16 cellular contexts compared by ENCODE assay signal in the genomic region with DNA sequence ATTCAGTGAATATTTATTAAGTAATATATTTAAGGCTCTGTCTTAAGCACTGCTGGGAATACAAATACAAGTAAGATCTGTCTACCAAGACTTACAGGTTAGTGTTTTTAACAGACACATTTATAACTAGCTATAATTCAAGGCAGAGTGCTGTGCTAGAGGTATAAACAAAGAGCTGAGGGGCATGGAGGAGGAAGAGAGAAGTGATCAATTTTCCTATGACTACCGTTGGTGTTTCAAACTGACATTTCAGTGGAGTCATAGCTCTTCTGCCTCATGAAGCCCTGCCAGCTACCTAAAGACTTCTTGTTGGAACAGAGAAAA.
A peak's percentile ranks its signal among the peaks of the same experiment; 100 is the strongest.
DNase-seq lines count a peak whose midpoint lies in the region; ATAC-seq and TF ChIP-seq lines count a peak whose summit lies in the region.
"Had no signal": no experiment of that assay in that cellular context is flagged by ENCODE, and none has a peak within 500 bp of the region (broad histone marks: within the 10 kb centered on the region; RNA-seq: fewer than 3 reads in every experiment).

No MANE protein-coding gene starts in this region.

- peak overlapping the region in 1 of 2 experiments; percentile 50 for H3K18ac ChIP-seq in mesenchymal stem cell (ENCODE audit: low read depth in 1 of 2, low read length in 2 of 2)

- H3K9ac ChIP-seq in GM23248 (peak overlapping the region; percentile 55), mesenchymal stem cell (ENCODE audit: low read length) (peak overlapping the region; percentile 6), smooth muscle cell (ENCODE audit: low read depth) (no peak overlapping the region)

- H4K91ac ChIP-seq in mesenchymal stem cell (ENCODE audit: low read length) = no peak overlapping the region

- peaks cover 73% of the 10 kb centered on the region for H3K4me1 ChIP-seq in GM23248 (ENCODE audit: insufficient read depth)
- peaks cover 3% of the 10 kb centered on the region for H3K4me1 ChIP-seq in mesenchymal stem cell (ENCODE audit: control insufficient read depth, insufficient read depth, low read depth, low read length)
- H3K4me1 ChIP-seq in smooth muscle cell (ENCODE audit: low read depth) = no peaks in the 10 kb centered on the region
- H3K4me1 ChIP-seq: A549 had no signal

- H3K9me3 ChIP-seq in GM23248 (ENCODE audit: low read depth) (no peaks in the 10 kb centered on the region), mesenchymal stem cell (ENCODE audit: control insufficient read depth, low read length) (peaks cover 5% of the 10 kb centered on the region), smooth muscle cell (replicated peaks; ENCODE audit: low read depth) (no peaks in the 10 kb centered on the region)
- H3K9me3 ChIP-seq: A549, BE2C had no signal

- H3K27ac ChIP-seq in GM23248 (peak overlapping the region; percentile 80), mesenchymal stem cell (ENCODE audit: low read length, poor library complexity, severe bottlenecking) (no peak overlapping the region), smooth muscle cell (ENCODE audit: low read depth) (peak overlapping the region; percentile 65)
- H3K27ac ChIP-seq: A549 had no signal

- no peak overlapping the region for H2BK12ac ChIP-seq in mesenchymal stem cell (ENCODE audit: low read length in 2 of 2)

- DNase-seq in GM23248 = peak; percentile 61
- DNase-seq in mesenchymal stem cell = no peak
- DNase-seq in smooth muscle cell (lab: John Stamatoyannopoulos, UW; ENCODE audit: unreplicated experiment) = no peak
- DNase-seq in progenitor cell of endocrine pancreas (ENCODE audit: low spot score, unreplicated experiment) = no peak
- DNase-seq in activated CD4-positive, CD25-positive, alpha-beta regulatory T cell treated with anti-CD3 and anti-CD28 coated beads, Interleukin-2, amount 50 U/mL, for 72 hours = no peak
- DNase-seq in retina = no peak
- DNase-seq: BE2C; CD8-positive, alpha-beta T cell; COR-L47; DMS153; DMS79 treated with DMSO at 0.1 percent for 48 hours; GF-D8 had no signal

- no peak overlapping the region for H2BK15ac ChIP-seq in mesenchymal stem cell (ENCODE audit: low read depth, poor library complexity, severe bottlenecking)

- no peak overlapping the region for H3K23ac ChIP-seq in mesenchymal stem cell (ENCODE audit: low read length in 2 of 2)

- no peaks in the 10 kb centered on the region for H3K27me3 Mint-ChIP-seq in activated T-helper 17 cell treated with anti-CD3 and anti-CD28 coated beads, Interleukin-2, amount 50 U/mL, for 72 hours
- H3K27me3 Mint-ChIP-seq in progenitor cell of endocrine pancreas = peaks cover 2% of the 10 kb centered on the region

- H3K4me3 Mint-ChIP-seq in activated T-helper 17 cell treated with anti-CD3 and anti-CD28 coated beads, Interleukin-2, amount 50 U/mL, for 72 hours = no peak overlapping the region
- H3K4me3 Mint-ChIP-seq in progenitor cell of endocrine pancreas (ENCODE audit: low read depth) = no peak overlapping the region
- H3K4me3 Mint-ChIP-seq: CD14-positive monocyte; CD8-positive, alpha-beta T cell had no signal

- no peak overlapping the region for H3K4ac ChIP-seq in mesenchymal stem cell (ENCODE audit: low read depth in 1 of 2, low read length in 2 of 2)

- H3K79me2 ChIP-seq in GM23248 (ENCODE audit: insufficient read depth) = peaks cover 36% of the 10 kb centered on the region
- H3K79me2 ChIP-seq in smooth muscle cell (ENCODE audit: low read depth) = no peaks in the 10 kb centered on the region

- no peaks in the 10 kb centered on the region for H3K36me3 ChIP-seq in GM23248 (ENCODE audit: low read depth)
- peaks cover 7 to 14% of the 10 kb centered on the region in 2 experiments for H3K36me3 ChIP-seq in mesenchymal stem cell (ENCODE audit: control insufficient read depth in 1 of 2, insufficient read depth in 2 of 2, low read depth in 1 of 2, low read length in 2 of 2)
- H3K36me3 ChIP-seq in smooth muscle cell (ENCODE audit: low read depth) = no peaks in the 10 kb centered on the region

- WGBS in GM23248 (ENCODE audit: low coverage in 1 of 2, low lambda C conversion rate in 2 of 2, missing lambda C conversion rate in 2 of 2), 2 experiments = 0 to 3% methylated on average over 1 of the region's 1 CpG
- WGBS in mesenchymal stem cell = 10% methylated on average over 1 of the region's 1 CpG
- WGBS in smooth muscle cell (ENCODE audit: low lambda C conversion rate) = 63% methylated on average over 1 of the region's 1 CpG

- peaks cover 32% of the 10 kb centered on the region for H3K79me1 ChIP-seq in mesenchymal stem cell (replicated peaks; ENCODE audit: low read length, poor library complexity, severe bottlenecking)

- H3K14ac ChIP-seq in mesenchymal stem cell (ENCODE audit: low read length in 2 of 2) = no peak overlapping the region

- H2BK5ac ChIP-seq in mesenchymal stem cell (ENCODE audit: low read depth, low read length, poor library complexity, severe bottlenecking) = no peak overlapping the region

- H3K4me2 ChIP-seq in GM23248 (ENCODE audit: unreplicated experiment) (peak overlapping the region; percentile 61), mesenchymal stem cell (ENCODE audit: low read length, poor library complexity, severe bottlenecking) (no peak overlapping the region), smooth muscle cell (no peak overlapping the region)
- H3K4me2 ChIP-seq: A549 had no signal

- H3K27me3 ChIP-seq in GM23248 (replicated peaks; ENCODE audit: insufficient read depth) = no peaks in the 10 kb centered on the region
- no peaks in the 10 kb centered on the region for H3K27me3 ChIP-seq in mesenchymal stem cell (ENCODE audit: control insufficient read depth in 1 of 2, insufficient read depth in 1 of 2, low read length in 2 of 2)
- H3K27me3 ChIP-seq in smooth muscle cell (ENCODE audit: low read depth) = no peaks in the 10 kb centered on the region
- H3K27me3 ChIP-seq: BE2C had no signal

- in situ Hi-C loops in GM23248 (cut with MboI) = no loop called here

- no peaks in the 10 kb centered on the region for H3K9me2 ChIP-seq in GM23248 (ENCODE audit: insufficient read depth)

- no peaks in the 10 kb centered on the region for H4K20me1 ChIP-seq in GM23248 (ENCODE audit: insufficient read depth)
- H4K20me1 ChIP-seq in smooth muscle cell (ENCODE audit: low read depth) = peaks cover 4% of the 10 kb centered on the region

- no peak overlapping the region for H4K8ac ChIP-seq in mesenchymal stem cell (ENCODE audit: low read length)

- H3K4me1 Mint-ChIP-seq in activated T-helper 17 cell treated with anti-CD3 and anti-CD28 coated beads, Interleukin-2, amount 50 U/mL, for 72 hours = no peaks in the 10 kb centered on the region
- H3K4me1 Mint-ChIP-seq in progenitor cell of endocrine pancreas (ENCODE audit: low read depth) = no peaks in the 10 kb centered on the region
- H3K4me1 Mint-ChIP-seq: CD14-positive monocyte had no signal

- H3F3A ChIP-seq in GM23248 (ENCODE audit: insufficient read depth) (peaks cover 62% of the 10 kb centered on the region), smooth muscle cell (ENCODE audit: low read depth) (no peaks in the 10 kb centered on the region)

- no peak overlapping the region for H2AFZ ChIP-seq in GM23248
- no peak overlapping the region for H2AFZ ChIP-seq in mesenchymal stem cell (ENCODE audit: low read depth, low read length)
- no peak overlapping the region for H2AFZ ChIP-seq in smooth muscle cell (ENCODE audit: low read depth)

- H3K36me3 Mint-ChIP-seq in activated T-helper 17 cell treated with anti-CD3 and anti-CD28 coated beads, Interleukin-2, amount 50 U/mL, for 72 hours (ENCODE audit: low read depth) = no peaks in the 10 kb centered on the region
- no peaks in the 10 kb centered on the region for H3K36me3 Mint-ChIP-seq in progenitor cell of endocrine pancreas (ENCODE audit: insufficient read depth)

- H2BK120ac ChIP-seq in mesenchymal stem cell (ENCODE audit: low read depth, low read length) = no peak overlapping the region

- H3K27ac Mint-ChIP-seq in activated T-helper 17 cell treated with anti-CD3 and anti-CD28 coated beads, Interleukin-2, amount 50 U/mL, for 72 hours = no peak overlapping the region
- H3K27ac Mint-ChIP-seq in progenitor cell of endocrine pancreas = no peak overlapping the region
- H3K27ac Mint-ChIP-seq: CD14-positive monocyte; CD8-positive, alpha-beta T cell had no signal

- H2AK5ac ChIP-seq in mesenchymal stem cell (ENCODE audit: low read length, severe bottlenecking) = no peak overlapping the region

- TF ChIP-seq CTCF in smooth muscle cell (IDR thresholded peaks at IDR 0.05; ENCODE audit: borderline replicate concordance, insufficient read depth, poor library complexity, severe bottlenecking) (no peak), progenitor cell of endocrine pancreas (IDR thresholded peaks at IDR 0.05; ENCODE audit: unreplicated experiment) (no peak)

- ATAC-seq in activated T-helper 17 cell treated with anti-CD3 and anti-CD28 coated beads, Interleukin-2, amount 50 U/mL, for 72 hours (replicated peaks) = peak; percentile 12
- ATAC-seq: A549; CD8-positive, alpha-beta T cell; HCT116 had no signal

- H3K9me3 Mint-ChIP-seq in activated T-helper 17 cell treated with anti-CD3 and anti-CD28 coated beads, Interleukin-2, amount 50 U/mL, for 72 hours = no peaks in the 10 kb centered on the region
- H3K9me3 Mint-ChIP-seq in progenitor cell of endocrine pancreas (ENCODE audit: low read depth) = no peaks in the 10 kb centered on the region
- H3K9me3 Mint-ChIP-seq: CD8-positive, alpha-beta T cell had no signal

- H3K4me3 ChIP-seq in GM23248 (peak overlapping the region; percentile 20), mesenchymal stem cell (ENCODE audit: insufficient read depth in 1 of 2, low read depth in 1 of 2, low read length in 2 of 2) (no peak overlapping the region), smooth muscle cell (no peak overlapping the region)
- H3K4me3 ChIP-seq: A549 had no signal
